In genomic region chr6:33299237-33299944, GRCh38 we compare ENCODE assay signal across 8 cellular contexts. TPM values are rescaled to one million over a fixed set of nuclear protein-coding genes. Genes with fewer than 3 reads are reported as not detected.
DNase-seq lines count a peak whose midpoint lies in the region; ATAC-seq lines count a peak whose summit lies in the region.

No MANE protein-coding gene starts in this region.

- peaks cover 59% of the 10 kb centered on the region for H3K36me3 Mint-ChIP-seq in activated T-helper 2 cell treated with anti-CD3 and anti-CD28 coated beads, Interferon-gamma antibody, Interleukin-2, Interleukin-4, amounts not matched to agents 10 μg/mL and 5 μg/mL and 100 μg/mL, durations not matched to agents 14 hours and 24 hours and 36 hours (ENCODE audit: low read depth)
- peaks cover 15% of the 10 kb centered on the region for H3K36me3 Mint-ChIP-seq in natural killer cell treated with Interleukin-12 subunit alpha and Interleukin-12 subunit beta and Interleukin-15 and Interleukin-18, amount 100 ng/mL, for 72 hours

- peak; percentile 91 to 92 for ATAC-seq in natural killer cell treated with Interleukin-12 subunit alpha and Interleukin-12 subunit beta and Interleukin-15 and Interleukin-18, amount 100 ng/mL, for 72 hours

- H3K9me3 ChIP-seq in ES-I3 (ENCODE audit: control insufficient read depth, insufficient read depth, low read length): no peaks in the 10 kb centered on the region

- intact Hi-C loops in activated T-helper 2 cell treated with anti-CD3 and anti-CD28 coated beads, Interferon-gamma antibody, Interleukin-2, Interleukin-4, amounts not matched to agents 10 μg/mL and 5 μg/mL and 100 μg/mL, durations not matched to agents 14 hours and 24 hours and 36 hours (cut with micrococcal nuclease): loop anchor here (1.0 to 5.0 kb wide), 5 partner anchors 10 to 118 kb away; partner anchors contain the start of genes B3GALT4, CUTA, KIFC1 and PFDN6

- no peaks in the 10 kb centered on the region for H3K36me3 ChIP-seq in ES-I3 (ENCODE audit: insufficient read depth, low read length)
- H3K36me3 ChIP-seq in H7 (replicated peaks; ENCODE audit: control insufficient read depth, insufficient read depth, low read length): peaks cover 7% of the 10 kb centered on the region

- H3K4me3 ChIP-seq in H7 (ENCODE audit: insufficient read depth, low read depth, low read length): peak overlapping the region; percentile 88

- no peaks in the 10 kb centered on the region for H3K27me3 ChIP-seq in H7 (ENCODE audit: control insufficient read depth, insufficient read depth, low read length)

- H3K4me1 Mint-ChIP-seq in activated T-helper 2 cell treated with anti-CD3 and anti-CD28 coated beads, Interferon-gamma antibody, Interleukin-2, Interleukin-4, amounts not matched to agents 10 μg/mL and 5 μg/mL and 100 μg/mL, durations not matched to agents 14 hours and 24 hours and 36 hours (ENCODE audit: low read depth): peaks cover 24% of the 10 kb centered on the region
- H3K4me1 Mint-ChIP-seq in natural killer cell treated with Interleukin-12 subunit alpha and Interleukin-12 subunit beta and Interleukin-15 and Interleukin-18, amount 100 ng/mL, for 72 hours (ENCODE audit: low read depth in 2 of 2): peaks cover 27 to 39% of the 10 kb centered on the region in 2 donors

- H3K4me3 Mint-ChIP-seq in activated T-helper 2 cell treated with anti-CD3 and anti-CD28 coated beads, Interferon-gamma antibody, Interleukin-2, Interleukin-4, amounts not matched to agents 10 μg/mL and 5 μg/mL and 100 μg/mL, durations not matched to agents 14 hours and 24 hours and 36 hours (ENCODE audit: low read depth): peak overlapping the region; percentile 93
- peak overlapping the region; percentile 100 for H3K4me3 Mint-ChIP-seq in natural killer cell treated with Interleukin-12 subunit alpha and Interleukin-12 subunit beta and Interleukin-15 and Interleukin-18, amount 100 ng/mL, for 72 hours

- H3K27ac Mint-ChIP-seq in activated T-helper 2 cell treated with anti-CD3 and anti-CD28 coated beads, Interferon-gamma antibody, Interleukin-2, Interleukin-4, amounts not matched to agents 10 μg/mL and 5 μg/mL and 100 μg/mL, durations not matched to agents 14 hours and 24 hours and 36 hours: peak overlapping the region; percentile 99
- peak overlapping the region; percentile 96 to 99 for H3K27ac Mint-ChIP-seq in natural killer cell treated with Interleukin-12 subunit alpha and Interleukin-12 subunit beta and Interleukin-15 and Interleukin-18, amount 100 ng/mL, for 72 hours

- peak; percentile 94 for DNase-seq in H7
- DNase-seq in LoVo (ENCODE audit: low spot score): peak; percentile 92
- DNase-seq in RPMI8226: peak; percentile 97
- DNase-seq in activated T-helper 2 cell treated with anti-CD3 and anti-CD28 coated beads, Interferon-gamma antibody, Interleukin-2, Interleukin-4, amounts not matched to agents 10 μg/mL and 5 μg/mL and 100 μg/mL, durations not matched to agents 14 hours and 24 hours and 36 hours (ENCODE audit: low spot score): peak; percentile 92
- DNase-seq in fibroblast of peridontal ligament (ENCODE audit: extremely low read depth): peak; percentile 87
- DNase-seq in natural killer cell treated with Interleukin-12 subunit alpha and Interleukin-12 subunit beta and Interleukin-15 and Interleukin-18, amount 100 ng/mL, for 72 hours (ENCODE audit: low spot score): peak; percentile 96
- DNase-seq in stimulated activated naive CD4-positive, alpha-beta T cell treated with Interleukin-2 at 50 U/mL for 16 hours (lab: John Stamatoyannopoulos, UW): peak; percentile 88

- no peaks in the 10 kb centered on the region for H3K27me3 Mint-ChIP-seq in activated T-helper 2 cell treated with anti-CD3 and anti-CD28 coated beads, Interferon-gamma antibody, Interleukin-2, Interleukin-4, amounts not matched to agents 10 μg/mL and 5 μg/mL and 100 μg/mL, durations not matched to agents 14 hours and 24 hours and 36 hours (ENCODE audit: low read depth)
- H3K27me3 Mint-ChIP-seq in natural killer cell treated with Interleukin-12 subunit alpha and Interleukin-12 subunit beta and Interleukin-15 and Interleukin-18, amount 100 ng/mL, for 72 hours: no peaks in the 10 kb centered on the region

- H3K9ac ChIP-seq in ES-I3 (ENCODE audit: low read depth, low read length): peak overlapping the region; percentile 89

- no peaks in the 10 kb centered on the region for H3K4me1 ChIP-seq in ES-I3 (ENCODE audit: insufficient read depth, low read length)

- H3K9me3 Mint-ChIP-seq in activated T-helper 2 cell treated with anti-CD3 and anti-CD28 coated beads, Interferon-gamma antibody, Interleukin-2, Interleukin-4, amounts not matched to agents 10 μg/mL and 5 μg/mL and 100 μg/mL, durations not matched to agents 14 hours and 24 hours and 36 hours: no peaks in the 10 kb centered on the region
- no peaks in the 10 kb centered on the region for H3K9me3 Mint-ChIP-seq in natural killer cell treated with Interleukin-12 subunit alpha and Interleukin-12 subunit beta and Interleukin-15 and Interleukin-18, amount 100 ng/mL, for 72 hours

RNA-seq across cellular contexts. Expression of gene RGL2, which starts 0.6 kb away (rescaled TPM):
- 43.4 and 53.3 TPM in 2 replicates for total RNA-seq in H7 (2014; rRNA removed; shearing (Covaris generic))
- total RNA-seq in activated T-helper 2 cell treated with anti-CD3 and anti-CD28 coated beads, Interferon-gamma antibody, Interleukin-2, Interleukin-4, amounts not matched to agents 10 μg/mL and 5 μg/mL and 100 μg/mL, durations not matched to agents 14 hours and 24 hours and 36 hours: 31.5 and 32.9 TPM in 2 replicates
- total RNA-seq in natural killer cell treated with Interleukin-12 subunit alpha and Interleukin-12 subunit beta and Interleukin-15 and Interleukin-18, amount 100 ng/mL, for 72 hours: 10 to 100 TPM; 38.1 to 51.4 TPM

RNA-seq across cellular contexts. Expression of gene PFDN6, which starts 10.0 kb away (rescaled TPM):
- total RNA-seq in H7 (2014; rRNA removed; shearing (Covaris generic)): 87.9 and 90.2 TPM in 2 replicates
- 104 and 117 TPM in 2 replicates for total RNA-seq in activated T-helper 2 cell treated with anti-CD3 and anti-CD28 coated beads, Interferon-gamma antibody, Interleukin-2, Interleukin-4, amounts not matched to agents 10 μg/mL and 5 μg/mL and 100 μg/mL, durations not matched to agents 14 hours and 24 hours and 36 hours
- 10 to 100 TPM; 72.0 to 76.8 TPM for total RNA-seq in natural killer cell treated with Interleukin-12 subunit alpha and Interleukin-12 subunit beta and Interleukin-15 and Interleukin-18, amount 100 ng/mL, for 72 hours

RNA-seq across cellular contexts. Expression of gene WDR46, which starts 10.4 kb away (rescaled TPM):
- total RNA-seq in H7 (2014; rRNA removed; shearing (Covaris generic)): 72.0 and 96.6 TPM in 2 replicates
- total RNA-seq in activated T-helper 2 cell treated with anti-CD3 and anti-CD28 coated beads, Interferon-gamma antibody, Interleukin-2, Interleukin-4, amounts not matched to agents 10 μg/mL and 5 μg/mL and 100 μg/mL, durations not matched to agents 14 hours and 24 hours and 36 hours: 87.3 and 98.3 TPM in 2 replicates
- total RNA-seq in natural killer cell treated with Interleukin-12 subunit alpha and Interleukin-12 subunit beta and Interleukin-15 and Interleukin-18, amount 100 ng/mL, for 72 hours: 100 to 1,000 TPM in 1 of 2 donors, 10 to 100 TPM in 1; 81.8 to 148 TPM

RNA-seq across cellular contexts. Expression of gene TAPBP, which starts 14.5 kb away (rescaled TPM):
- 27.9 and 30.6 TPM in 2 replicates for total RNA-seq in H7 (2014; rRNA removed; shearing (Covaris generic))
- total RNA-seq in activated T-helper 2 cell treated with anti-CD3 and anti-CD28 coated beads, Interferon-gamma antibody, Interleukin-2, Interleukin-4, amounts not matched to agents 10 μg/mL and 5 μg/mL and 100 μg/mL, durations not matched to agents 14 hours and 24 hours and 36 hours: 274 and 276 TPM in 2 replicates
- 100 to 1,000 TPM; 243 to 346 TPM for total RNA-seq in natural killer cell treated with Interleukin-12 subunit alpha and Interleukin-12 subunit beta and Interleukin-15 and Interleukin-18, amount 100 ng/mL, for 72 hours

RNA-seq across cellular contexts. Expression of gene ZBTB22, which starts 18.2 kb away (rescaled TPM):
- total RNA-seq in H7 (2014; rRNA removed; shearing (Covaris generic)): 11.6 and 14.9 TPM in 2 replicates
- total RNA-seq in activated T-helper 2 cell treated with anti-CD3 and anti-CD28 coated beads, Interferon-gamma antibody, Interleukin-2, Interleukin-4, amounts not matched to agents 10 μg/mL and 5 μg/mL and 100 μg/mL, durations not matched to agents 14 hours and 24 hours and 36 hours: 10.9 and 14.4 TPM in 2 replicates
- total RNA-seq in natural killer cell treated with Interleukin-12 subunit alpha and Interleukin-12 subunit beta and Interleukin-15 and Interleukin-18, amount 100 ng/mL, for 72 hours: 10 to 100 TPM in 1 of 2 donors, 1 to 10 TPM in 1; 6.9 to 13.2 TPM

Comparison
In these comparisons a context has a peak if more than half of its experiments do, and no peak if none do; other contexts are left out.
1. Peak in every context shown above with its lines: DNase-seq, ATAC-seq and H3K4me3 ChIP-seq.